1 cellular context compared by ENCODE assay signal in the genomic region with DNA sequence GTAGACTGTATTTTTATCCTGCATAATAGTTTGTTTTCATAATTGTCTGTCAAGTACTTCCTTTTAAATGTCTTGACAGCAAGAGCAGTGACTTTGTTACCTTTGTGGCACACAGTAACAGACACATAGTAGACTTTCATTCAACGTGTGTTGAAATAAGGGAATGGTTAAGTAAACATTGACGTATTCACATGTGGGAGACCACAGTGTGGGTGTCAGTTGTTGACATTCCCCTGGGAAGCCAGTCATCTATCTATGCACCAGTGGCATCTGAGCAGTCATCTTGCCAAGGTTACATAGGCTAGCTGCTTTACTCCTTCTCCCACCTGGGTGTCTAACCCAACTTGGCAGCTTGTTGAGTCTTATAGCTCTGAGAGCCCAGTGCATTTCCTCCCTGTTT.
A peak's percentile ranks its signal among the peaks of the same experiment; 100 is the strongest.
TF ChIP-seq lines count a peak whose summit lies in the region.

No MANE protein-coding gene starts in this region.

TF ChIP-seq in HepG2, 621 proteins besides CTCF, POLR2A, EP300 and RAD21 (continued from another document and continues in another):
- TF ChIP-seq, protein P1, sequence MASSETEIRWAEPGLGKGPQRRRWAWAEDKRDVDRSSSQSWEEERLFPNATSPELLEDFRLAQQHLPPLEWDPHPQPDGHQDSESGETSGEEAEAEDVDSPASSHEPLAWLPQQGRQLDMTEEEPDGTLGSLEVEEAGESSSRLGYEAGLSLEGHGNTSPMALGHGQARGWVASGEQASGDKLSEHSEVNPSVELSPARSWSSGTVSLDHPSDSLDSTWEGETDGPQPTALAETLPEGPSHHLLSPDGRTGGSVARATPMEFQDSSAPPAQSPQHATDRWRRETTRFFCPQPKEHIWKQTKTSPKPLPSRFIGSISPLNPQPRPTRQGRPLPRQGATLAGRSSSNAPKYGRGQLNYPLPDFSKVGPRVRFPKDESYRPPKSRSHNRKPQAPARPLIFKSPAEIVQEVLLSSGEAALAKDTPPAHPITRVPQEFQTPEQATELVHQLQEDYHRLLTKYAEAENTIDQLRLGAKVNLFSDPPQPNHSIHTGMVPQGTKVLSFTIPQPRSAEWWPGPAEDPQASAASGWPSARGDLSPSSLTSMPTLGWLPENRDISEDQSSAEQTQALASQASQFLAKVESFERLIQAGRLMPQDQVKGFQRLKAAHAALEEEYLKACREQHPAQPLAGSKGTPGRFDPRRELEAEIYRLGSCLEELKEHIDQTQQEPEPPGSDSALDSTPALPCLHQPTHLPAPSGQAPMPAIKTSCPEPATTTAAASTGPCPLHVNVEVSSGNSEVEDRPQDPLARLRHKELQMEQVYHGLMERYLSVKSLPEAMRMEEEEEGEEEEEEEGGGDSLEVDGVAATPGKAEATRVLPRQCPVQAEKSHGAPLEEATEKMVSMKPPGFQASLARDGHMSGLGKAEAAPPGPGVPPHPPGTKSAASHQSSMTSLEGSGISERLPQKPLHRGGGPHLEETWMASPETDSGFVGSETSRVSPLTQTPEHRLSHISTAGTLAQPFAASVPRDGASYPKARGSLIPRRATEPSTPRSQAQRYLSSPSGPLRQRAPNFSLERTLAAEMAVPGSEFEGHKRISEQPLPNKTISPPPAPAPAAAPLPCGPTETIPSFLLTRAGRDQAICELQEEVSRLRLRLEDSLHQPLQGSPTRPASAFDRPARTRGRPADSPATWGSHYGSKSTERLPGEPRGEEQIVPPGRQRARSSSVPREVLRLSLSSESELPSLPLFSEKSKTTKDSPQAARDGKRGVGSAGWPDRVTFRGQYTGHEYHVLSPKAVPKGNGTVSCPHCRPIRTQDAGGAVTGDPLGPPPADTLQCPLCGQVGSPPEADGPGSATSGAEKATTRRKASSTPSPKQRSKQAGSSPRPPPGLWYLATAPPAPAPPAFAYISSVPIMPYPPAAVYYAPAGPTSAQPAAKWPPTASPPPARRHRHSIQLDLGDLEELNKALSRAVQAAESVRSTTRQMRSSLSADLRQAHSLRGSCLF (CRISPR knock-in tag; IDR thresholded peaks at IDR 0.05; ENCODE audit: borderline replicate concordance), result no peak
- TF ChIP-seq ZNF530 (CRISPR knock-in tag; IDR thresholded peaks at IDR 0.05; ENCODE audit: low read depth) (no peak), FOXK1 (CRISPR knock-in tag; IDR thresholded peaks at IDR 0.05; ENCODE audit: borderline replicate concordance, low read depth) (peak; percentile 94; the same call in 1 of the 2 replicates), SOX5 (CRISPR knock-in tag; IDR thresholded peaks at IDR 0.05; ENCODE audit: borderline replicate concordance) (peak; percentile 71), FOXA1 (IDR thresholded peaks at IDR 0.05) (peak; percentile 97), FOXA1 (CRISPR knock-in tag; IDR thresholded peaks at IDR 0.05) (peak; percentile 100), GATAD2A (CRISPR knock-in tag; IDR thresholded peaks at IDR 0.05) (peak; percentile 88), FOXO1 (CRISPR knock-in tag; IDR thresholded peaks at IDR 0.05) (peak; percentile 80; the same call in 1 of the 2 replicates), PITX1 (CRISPR knock-in tag; IDR thresholded peaks at IDR 0.05) (0 out of 2 replicates have a peak, but pooled peaks have one; percentile 26), ZNF724P (CRISPR knock-in tag; IDR thresholded peaks at IDR 0.05; ENCODE audit: borderline replicate concordance) (no peak), NCOA2 (CRISPR knock-in tag; IDR thresholded peaks at IDR 0.05) (peak; percentile 46; the same call in 1 of the 2 replicates), SOX13 (IDR thresholded peaks at IDR 0.05) (no peak), SOX13 (CRISPR knock-in tag; conservative IDR thresholded peaks at IDR 0.05 in 1 of 2, IDR thresholded peaks at IDR 0.05 in 1 of 2) (peak in 1 of 2 experiments; percentile 72; a peak in 1 of 4 replicates), ZNF709 (CRISPR knock-in tag; IDR thresholded peaks at IDR 0.05) (0 out of 2 replicates have a peak, but pooled peaks have one; percentile 29), YEATS2 (CRISPR knock-in tag; IDR thresholded peaks at IDR 0.05; ENCODE audit: borderline replicate concordance) (peak; percentile 47; the same call in 1 of the 2 replicates), ZMYM2 (CRISPR knock-in tag; IDR thresholded peaks at IDR 0.05) (0 out of 2 replicates have a peak, but pooled peaks have one; percentile 32), IRF2 (CRISPR knock-in tag; IDR thresholded peaks at IDR 0.05) (peak; percentile 86; the same call in 1 of the 2 replicates), CEBPB (IDR thresholded peaks at IDR 0.05; ENCODE audit: borderline replicate concordance, low read depth, low read length) (peak; percentile 87), ZNF331 (CRISPR knock-in tag; IDR thresholded peaks at IDR 0.05) (peak; percentile 17; the same call in 1 of the 2 replicates), ASH2L (IDR thresholded peaks at IDR 0.05; ENCODE audit: insufficient read length, low read depth, low read length) (peak; percentile 56)
- TF ChIP-seq, protein P2, sequence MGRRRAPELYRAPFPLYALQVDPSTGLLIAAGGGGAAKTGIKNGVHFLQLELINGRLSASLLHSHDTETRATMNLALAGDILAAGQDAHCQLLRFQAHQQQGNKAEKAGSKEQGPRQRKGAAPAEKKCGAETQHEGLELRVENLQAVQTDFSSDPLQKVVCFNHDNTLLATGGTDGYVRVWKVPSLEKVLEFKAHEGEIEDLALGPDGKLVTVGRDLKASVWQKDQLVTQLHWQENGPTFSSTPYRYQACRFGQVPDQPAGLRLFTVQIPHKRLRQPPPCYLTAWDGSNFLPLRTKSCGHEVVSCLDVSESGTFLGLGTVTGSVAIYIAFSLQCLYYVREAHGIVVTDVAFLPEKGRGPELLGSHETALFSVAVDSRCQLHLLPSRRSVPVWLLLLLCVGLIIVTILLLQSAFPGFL (CRISPR knock-in tag; IDR thresholded peaks at IDR 0.05), result no peak
- TF ChIP-seq, protein P3, sequence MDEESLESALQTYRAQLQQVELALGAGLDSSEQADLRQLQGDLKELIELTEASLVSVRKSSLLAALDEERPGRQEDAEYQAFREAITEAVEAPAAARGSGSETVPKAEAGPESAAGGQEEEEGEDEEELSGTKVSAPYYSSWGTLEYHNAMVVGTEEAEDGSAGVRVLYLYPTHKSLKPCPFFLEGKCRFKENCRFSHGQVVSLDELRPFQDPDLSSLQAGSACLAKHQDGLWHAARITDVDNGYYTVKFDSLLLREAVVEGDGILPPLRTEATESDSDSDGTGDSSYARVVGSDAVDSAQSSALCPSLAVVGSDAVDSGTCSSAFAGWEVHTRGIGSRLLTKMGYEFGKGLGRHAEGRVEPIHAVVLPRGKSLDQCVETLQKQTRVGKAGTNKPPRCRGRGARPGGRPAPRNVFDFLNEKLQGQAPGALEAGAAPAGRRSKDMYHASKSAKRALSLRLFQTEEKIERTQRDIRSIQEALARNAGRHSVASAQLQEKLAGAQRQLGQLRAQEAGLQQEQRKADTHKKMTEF (CRISPR knock-in tag; IDR thresholded peaks at IDR 0.05), result peak; percentile 51; the same call in 1 of the 2 replicates
- TF ChIP-seq, protein P4, sequence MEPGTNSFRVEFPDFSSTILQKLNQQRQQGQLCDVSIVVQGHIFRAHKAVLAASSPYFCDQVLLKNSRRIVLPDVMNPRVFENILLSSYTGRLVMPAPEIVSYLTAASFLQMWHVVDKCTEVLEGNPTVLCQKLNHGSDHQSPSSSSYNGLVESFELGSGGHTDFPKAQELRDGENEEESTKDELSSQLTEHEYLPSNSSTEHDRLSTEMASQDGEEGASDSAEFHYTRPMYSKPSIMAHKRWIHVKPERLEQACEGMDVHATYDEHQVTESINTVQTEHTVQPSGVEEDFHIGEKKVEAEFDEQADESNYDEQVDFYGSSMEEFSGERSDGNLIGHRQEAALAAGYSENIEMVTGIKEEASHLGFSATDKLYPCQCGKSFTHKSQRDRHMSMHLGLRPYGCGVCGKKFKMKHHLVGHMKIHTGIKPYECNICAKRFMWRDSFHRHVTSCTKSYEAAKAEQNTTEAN (CRISPR knock-in tag; conservative IDR thresholded peaks at IDR 0.05), result no peak
- TF ChIP-seq, protein P5, sequence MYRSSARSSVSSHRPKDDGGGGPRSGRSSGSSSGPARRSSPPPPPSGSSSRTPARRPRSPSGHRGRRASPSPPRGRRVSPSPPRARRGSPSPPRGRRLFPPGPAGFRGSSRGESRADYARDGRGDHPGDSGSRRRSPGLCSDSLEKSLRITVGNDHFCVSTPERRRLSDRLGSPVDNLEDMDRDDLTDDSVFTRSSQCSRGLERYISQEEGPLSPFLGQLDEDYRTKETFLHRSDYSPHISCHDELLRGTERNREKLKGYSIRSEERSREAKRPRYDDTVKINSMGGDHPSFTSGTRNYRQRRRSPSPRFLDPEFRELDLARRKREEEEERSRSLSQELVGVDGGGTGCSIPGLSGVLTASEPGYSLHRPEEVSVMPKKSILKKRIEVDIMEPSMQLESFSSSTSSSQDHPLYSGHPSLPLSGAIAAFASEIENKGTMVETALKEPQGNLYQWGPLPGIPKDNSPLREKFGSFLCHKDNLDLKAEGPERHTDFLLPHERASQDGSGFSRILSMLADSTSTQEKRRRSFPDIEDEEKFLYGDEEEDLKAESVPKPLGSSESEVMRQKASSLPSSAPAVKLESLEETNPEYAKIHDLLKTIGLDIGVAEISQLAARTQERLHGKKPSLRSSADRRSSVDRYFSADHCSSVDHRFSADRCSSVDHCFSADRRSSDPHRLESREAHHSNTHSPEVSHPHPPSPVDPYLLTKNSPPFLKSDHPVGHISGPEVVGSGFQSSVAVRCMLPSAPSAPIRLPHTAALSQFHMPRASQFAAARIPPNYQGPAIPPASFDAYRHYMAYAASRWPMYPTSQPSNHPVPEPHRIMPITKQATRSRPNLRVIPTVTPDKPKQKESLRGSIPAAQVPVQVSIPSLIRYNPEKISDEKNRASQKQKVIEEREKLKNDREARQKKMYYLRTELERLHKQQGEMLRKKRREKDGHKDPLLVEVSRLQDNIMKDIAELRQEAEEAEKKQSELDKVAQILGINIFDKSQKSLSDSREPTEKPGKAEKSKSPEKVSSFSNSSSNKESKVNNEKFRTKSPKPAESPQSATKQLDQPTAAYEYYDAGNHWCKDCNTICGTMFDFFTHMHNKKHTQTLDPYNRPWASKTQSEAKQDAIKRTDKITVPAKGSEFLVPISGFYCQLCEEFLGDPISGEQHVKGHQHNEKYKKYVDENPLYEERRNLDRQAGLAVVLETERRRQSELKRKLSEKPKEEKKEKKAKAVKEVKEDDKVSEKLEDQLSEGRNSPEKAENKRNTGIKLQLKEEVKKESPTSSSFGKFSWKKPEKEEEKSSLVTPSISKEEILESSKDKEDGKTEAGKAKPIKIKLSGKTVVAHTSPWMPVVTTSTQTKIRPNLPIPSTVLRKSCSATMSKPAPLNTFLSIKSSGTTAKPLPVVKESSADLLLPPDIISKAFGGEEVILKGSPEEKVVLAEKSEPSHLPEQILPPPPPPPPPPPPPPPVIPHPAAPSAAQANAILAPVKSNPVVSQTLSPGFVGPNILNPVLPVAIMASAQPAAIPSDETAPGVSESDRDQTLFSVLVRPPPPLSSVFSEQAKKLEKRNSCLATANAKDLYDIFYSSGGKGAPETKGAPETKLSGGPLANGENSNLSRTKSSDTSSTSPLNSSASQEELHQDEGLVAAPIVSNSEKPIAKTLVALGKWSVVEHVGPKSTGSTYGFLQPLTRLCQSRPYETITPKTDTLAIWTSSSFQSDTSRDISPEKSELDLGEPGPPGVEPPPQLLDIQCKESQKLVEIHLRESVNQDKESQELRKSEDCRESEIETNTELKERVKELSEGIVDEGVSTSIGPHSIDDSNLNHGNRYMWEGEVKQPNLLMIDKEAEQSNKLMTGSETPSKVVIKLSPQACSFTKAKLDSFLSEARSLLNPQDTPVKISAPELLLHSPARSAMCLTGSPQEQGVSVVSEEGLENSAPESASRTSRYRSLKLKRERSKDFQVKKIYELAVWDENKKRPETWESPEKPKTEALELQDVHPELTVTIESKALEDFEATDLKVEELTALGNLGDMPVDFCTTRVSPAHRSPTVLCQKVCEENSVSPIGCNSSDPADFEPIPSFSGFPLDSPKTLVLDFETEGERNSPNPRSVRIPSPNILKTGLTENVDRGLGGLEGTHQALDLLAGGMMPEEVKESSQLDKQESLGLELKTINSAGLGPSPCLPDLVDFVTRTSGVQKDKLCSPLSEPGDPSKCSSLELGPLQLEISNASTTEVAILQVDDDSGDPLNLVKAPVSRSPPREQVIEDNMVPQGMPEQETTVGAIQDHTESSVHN (CRISPR knock-in tag; IDR thresholded peaks at IDR 0.05), result no peak
- TF ChIP-seq, protein P6, sequence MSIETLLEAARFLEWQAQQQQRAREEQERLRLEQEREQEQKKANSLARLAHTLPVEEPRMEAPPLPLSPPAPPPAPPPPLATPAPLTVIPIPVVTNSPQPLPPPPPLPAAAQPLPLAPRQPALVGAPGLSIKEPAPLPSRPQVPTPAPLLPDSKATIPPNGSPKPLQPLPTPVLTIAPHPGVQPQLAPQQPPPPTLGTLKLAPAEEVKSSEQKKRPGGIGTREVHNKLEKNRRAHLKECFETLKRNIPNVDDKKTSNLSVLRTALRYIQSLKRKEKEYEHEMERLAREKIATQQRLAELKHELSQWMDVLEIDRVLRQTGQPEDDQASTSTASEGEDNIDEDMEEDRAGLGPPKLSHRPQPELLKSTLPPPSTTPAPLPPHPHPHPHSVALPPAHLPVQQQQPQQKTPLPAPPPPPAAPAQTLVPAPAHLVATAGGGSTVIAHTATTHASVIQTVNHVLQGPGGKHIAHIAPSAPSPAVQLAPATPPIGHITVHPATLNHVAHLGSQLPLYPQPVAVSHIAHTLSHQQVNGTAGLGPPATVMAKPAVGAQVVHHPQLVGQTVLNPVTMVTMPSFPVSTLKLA (IDR thresholded peaks at IDR 0.05), result peak; percentile 93
- TF ChIP-seq, protein P7, sequence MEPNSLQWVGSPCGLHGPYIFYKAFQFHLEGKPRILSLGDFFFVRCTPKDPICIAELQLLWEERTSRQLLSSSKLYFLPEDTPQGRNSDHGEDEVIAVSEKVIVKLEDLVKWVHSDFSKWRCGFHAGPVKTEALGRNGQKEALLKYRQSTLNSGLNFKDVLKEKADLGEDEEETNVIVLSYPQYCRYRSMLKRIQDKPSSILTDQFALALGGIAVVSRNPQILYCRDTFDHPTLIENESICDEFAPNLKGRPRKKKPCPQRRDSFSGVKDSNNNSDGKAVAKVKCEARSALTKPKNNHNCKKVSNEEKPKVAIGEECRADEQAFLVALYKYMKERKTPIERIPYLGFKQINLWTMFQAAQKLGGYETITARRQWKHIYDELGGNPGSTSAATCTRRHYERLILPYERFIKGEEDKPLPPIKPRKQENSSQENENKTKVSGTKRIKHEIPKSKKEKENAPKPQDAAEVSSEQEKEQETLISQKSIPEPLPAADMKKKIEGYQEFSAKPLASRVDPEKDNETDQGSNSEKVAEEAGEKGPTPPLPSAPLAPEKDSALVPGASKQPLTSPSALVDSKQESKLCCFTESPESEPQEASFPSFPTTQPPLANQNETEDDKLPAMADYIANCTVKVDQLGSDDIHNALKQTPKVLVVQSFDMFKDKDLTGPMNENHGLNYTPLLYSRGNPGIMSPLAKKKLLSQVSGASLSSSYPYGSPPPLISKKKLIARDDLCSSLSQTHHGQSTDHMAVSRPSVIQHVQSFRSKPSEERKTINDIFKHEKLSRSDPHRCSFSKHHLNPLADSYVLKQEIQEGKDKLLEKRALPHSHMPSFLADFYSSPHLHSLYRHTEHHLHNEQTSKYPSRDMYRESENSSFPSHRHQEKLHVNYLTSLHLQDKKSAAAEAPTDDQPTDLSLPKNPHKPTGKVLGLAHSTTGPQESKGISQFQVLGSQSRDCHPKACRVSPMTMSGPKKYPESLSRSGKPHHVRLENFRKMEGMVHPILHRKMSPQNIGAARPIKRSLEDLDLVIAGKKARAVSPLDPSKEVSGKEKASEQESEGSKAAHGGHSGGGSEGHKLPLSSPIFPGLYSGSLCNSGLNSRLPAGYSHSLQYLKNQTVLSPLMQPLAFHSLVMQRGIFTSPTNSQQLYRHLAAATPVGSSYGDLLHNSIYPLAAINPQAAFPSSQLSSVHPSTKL (CRISPR knock-in tag; IDR thresholded peaks at IDR 0.05), result peak; percentile 86
